12 cellular contexts compared by ENCODE assay signal in genomic region chr1:8651962-8652361, GRCh38.
DNase-seq lines count a peak whose midpoint lies in the region; ATAC-seq and TF ChIP-seq lines count a peak whose summit lies in the region.
"Had no signal": no experiment of that assay in that cellular context is flagged by ENCODE, and none has a peak within 500 bp of the region (broad histone marks: within the 10 kb centered on the region; RNA-seq: fewer than 3 reads in every experiment).

No MANE protein-coding gene starts in this region.

- no peak for TF ChIP-seq POLR2A in gastroesophageal sphincter (IDR thresholded peaks at IDR 0.05)

- DNase-seq in activated T-cell treated with anti-CD3 and anti-CD28 coated beads, Interleukin-2, amount 50 U/mL, for 72 hours = no peak
- no peak for DNase-seq in activated T-cell treated with anti-CD3 and anti-CD28 coated beads, Interleukin-2, amount 50 U/mL, for 1 hour
- DNase-seq in activated B cell treated with CpG ODN at 0.5 μM for 24 hours (no peak), superior temporal gyrus (ENCODE audit: extremely low spot score) (no peak), left lung (no peak)
- no peak for DNase-seq in stimulated activated effector memory CD8-positive, alpha-beta T cell treated with anti-CD3 and anti-CD28 coated beads, Interleukin-12 subunit alpha, Interleukin-12 subunit beta, amount 100 ng/mL, for 72 hours (ENCODE audit: low spot score in 2 of 2)
- DNase-seq: aorta, KG1, NCI-H2081 treated with DMSO at 0.1 percent for 48 hours had no signal

- peak in 1 of 2 donors; percentile 13 for ATAC-seq in activated T-cell treated with anti-CD3 and anti-CD28 coated beads, Interleukin-2, amount 50 U/mL, for 72 hours (replicated peaks in 1 of 2)
- no peak for ATAC-seq in activated B cell treated with CpG ODN at 0.5 μM for 24 hours (ENCODE audit: low read depth)
- no peak for ATAC-seq in gastroesophageal sphincter
- ATAC-seq in stimulated activated effector memory CD8-positive, alpha-beta T cell treated with anti-CD3 and anti-CD28 coated beads, Interleukin-12 subunit alpha, Interleukin-12 subunit beta, amount 100 ng/mL, for 72 hours = no peak
- ATAC-seq in left lung = no peak
- no peak for ATAC-seq in HG02763 (IDR thresholded peaks at IDR 0.05; ENCODE audit: unreplicated experiment)

- 43 to 53% methylated on average over 1 to 2 of the region's 2 CpGs for WGBS in gastroesophageal sphincter (ENCODE audit: low coverage in 1 of 2), 2 donors

- intact Hi-C loops in activated B cell treated with CpG ODN at 0.5 μM for 24 hours (cut with micrococcal nuclease) (loop anchor here (2.0 kb wide), 2 partner anchors 13 to 19 kb away; no protein-coding TSS in a partner anchor), left lung (cut with DNase I) (no loop called here)

- no peak for TF ChIP-seq EP300 in gastroesophageal sphincter (IDR thresholded peaks at IDR 0.05)

- H3K4me3 Mint-ChIP-seq in activated T-cell treated with anti-CD3 and anti-CD28 coated beads, Interleukin-2, amount 50 U/mL, for 72 hours = peak overlapping the region; percentile 45 to 86
- no peak overlapping the region for H3K4me3 Mint-ChIP-seq in activated B cell treated with CpG ODN at 0.5 μM for 24 hours
- peak overlapping the region; percentile 27 for H3K4me3 Mint-ChIP-seq in stimulated activated effector memory CD8-positive, alpha-beta T cell treated with anti-CD3 and anti-CD28 coated beads, Interleukin-12 subunit alpha, Interleukin-12 subunit beta, amount 100 ng/mL, for 72 hours

- no peaks in the 10 kb centered on the region for H3K9me3 ChIP-seq in gastroesophageal sphincter
- H3K9me3 ChIP-seq in left lung = no peaks in the 10 kb centered on the region

- H3K27me3 Mint-ChIP-seq in activated T-cell treated with anti-CD3 and anti-CD28 coated beads, Interleukin-2, amount 50 U/mL, for 72 hours (ENCODE audit: low read depth) = no peaks in the 10 kb centered on the region
- no peaks in the 10 kb centered on the region for H3K27me3 Mint-ChIP-seq in activated B cell treated with CpG ODN at 0.5 μM for 24 hours

- CTCF ChIA-PET in activated B cell treated with CpG ODN at 0.5 μM for 24 hours (lab: Charles Lee) = interaction anchor here (0.9 to 1.1 kb wide), 2 partner anchors 15 to 91 kb away, joined by 3 to 4 read pairs; no protein-coding TSS in a partner anchor

- TF ChIP-seq CTCF in activated B cell treated with CpG ODN at 0.5 μM for 24 hours (IDR thresholded peaks at IDR 0.05) = no peak
- TF ChIP-seq CTCF in gastroesophageal sphincter (IDR thresholded peaks at IDR 0.05) = no peak
- TF ChIP-seq CTCF in left lung (IDR thresholded peaks at IDR 0.05) = no peak

- no peaks in the 10 kb centered on the region for H3K9me3 Mint-ChIP-seq in activated T-cell treated with anti-CD3 and anti-CD28 coated beads, Interleukin-2, amount 50 U/mL, for 72 hours
- H3K9me3 Mint-ChIP-seq in activated B cell treated with CpG ODN at 0.5 μM for 24 hours = no peaks in the 10 kb centered on the region
- no peaks in the 10 kb centered on the region for H3K9me3 Mint-ChIP-seq in stimulated activated effector memory CD8-positive, alpha-beta T cell treated with anti-CD3 and anti-CD28 coated beads, Interleukin-12 subunit alpha, Interleukin-12 subunit beta, amount 100 ng/mL, for 72 hours

- POLR2A ChIA-PET in activated B cell treated with CpG ODN at 0.5 μM for 24 hours (lab: Charles Lee) = interaction anchor here (0.6 to 1.7 kb wide), 5 partner anchors 9 to 48 kb away, joined by 3 to 6 read pairs (median 4); no protein-coding TSS in a partner anchor

- peaks cover 9 to 11% of the 10 kb centered on the region in 2 donors for H3K36me3 Mint-ChIP-seq in activated T-cell treated with anti-CD3 and anti-CD28 coated beads, Interleukin-2, amount 50 U/mL, for 72 hours (ENCODE audit: insufficient read depth in 2 of 2)
- H3K36me3 Mint-ChIP-seq in activated B cell treated with CpG ODN at 0.5 μM for 24 hours (ENCODE audit: low read depth) = peaks cover 37% of the 10 kb centered on the region
- H3K36me3 Mint-ChIP-seq in stimulated activated effector memory CD8-positive, alpha-beta T cell treated with anti-CD3 and anti-CD28 coated beads, Interleukin-12 subunit alpha, Interleukin-12 subunit beta, amount 100 ng/mL, for 72 hours = peaks cover 20% of the 10 kb centered on the region

- H3K27me3 ChIP-seq in gastroesophageal sphincter (no peaks in the 10 kb centered on the region), left lung (no peaks in the 10 kb centered on the region)
- H3K27me3 ChIP-seq: hepatocyte had no signal

- H3K27ac ChIP-seq in gastroesophageal sphincter (peak overlapping the region in 3 of 4 donors; percentile 35 to 57 (median 37)), left lung (peak overlapping the region in 1 of 2 donors; percentile 11)
- H3K27ac ChIP-seq: hepatocyte had no signal

- H3K36me3 ChIP-seq in gastroesophageal sphincter (peaks cover 0 to 8% of the 10 kb centered on the region in 2 donors), left lung (no peaks in the 10 kb centered on the region)

- H3K4me3 ChIP-seq in gastroesophageal sphincter (no peak overlapping the region), left lung (no peak overlapping the region)
- H3K4me3 ChIP-seq: hepatocyte had no signal

- H3K4me1 Mint-ChIP-seq in activated T-cell treated with anti-CD3 and anti-CD28 coated beads, Interleukin-2, amount 50 U/mL, for 72 hours (ENCODE audit: low read depth) = peaks cover 67% of the 10 kb centered on the region
- peaks cover 65% of the 10 kb centered on the region for H3K4me1 Mint-ChIP-seq in activated B cell treated with CpG ODN at 0.5 μM for 24 hours
- H3K4me1 Mint-ChIP-seq in stimulated activated effector memory CD8-positive, alpha-beta T cell treated with anti-CD3 and anti-CD28 coated beads, Interleukin-12 subunit alpha, Interleukin-12 subunit beta, amount 100 ng/mL, for 72 hours = peaks cover 39% of the 10 kb centered on the region

- H3K4me1 ChIP-seq in gastroesophageal sphincter (peaks cover 3 to 46% (median 12%) of the 10 kb centered on the region in 3 donors), left lung (peaks cover 0 to 25% of the 10 kb centered on the region in 2 donors)

- peak overlapping the region; percentile 89 for H3K27ac Mint-ChIP-seq in activated T-cell treated with anti-CD3 and anti-CD28 coated beads, Interleukin-2, amount 50 U/mL, for 72 hours
- peak overlapping the region; percentile 65 for H3K27ac Mint-ChIP-seq in activated B cell treated with CpG ODN at 0.5 μM for 24 hours
- peak overlapping the region; percentile 82 for H3K27ac Mint-ChIP-seq in stimulated activated effector memory CD8-positive, alpha-beta T cell treated with anti-CD3 and anti-CD28 coated beads, Interleukin-12 subunit alpha, Interleukin-12 subunit beta, amount 100 ng/mL, for 72 hours
